ENCODE assay signal across 9 cellular contexts in the genomic region with DNA sequence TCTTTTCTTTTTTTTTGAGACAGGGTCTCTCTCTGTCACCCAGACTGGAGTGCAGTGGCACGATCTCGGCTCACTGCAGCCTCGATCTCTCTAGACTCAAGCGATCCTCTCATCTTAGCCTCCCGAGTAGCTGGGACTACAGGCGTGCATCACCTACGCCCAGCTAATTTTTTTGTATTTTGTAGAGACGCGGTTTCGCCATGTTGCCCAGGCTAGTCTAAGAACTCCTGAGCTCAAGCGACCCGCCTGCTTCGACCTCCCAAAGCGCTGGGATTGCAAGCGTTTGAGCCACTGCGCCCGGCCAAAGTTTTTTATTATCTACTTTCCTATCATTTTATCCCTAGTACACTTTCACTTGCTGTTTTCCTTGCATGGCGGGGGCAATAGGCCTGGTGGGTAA. TPM values are rescaled to one million over a fixed set of nuclear protein-coding genes. Genes with fewer than 3 reads are reported as not detected.
A peak's percentile ranks its signal among the peaks of the same experiment; 100 is the strongest.
DNase-seq lines count a peak whose midpoint lies in the region; ATAC-seq, FAIRE-seq and TF ChIP-seq lines count a peak whose summit lies in the region.
"Had no signal": no experiment of that assay in that cellular context is flagged by ENCODE, and none has a peak within 500 bp of the region (broad histone marks: within the 10 kb centered on the region; RNA-seq: fewer than 3 reads in every experiment).

No MANE protein-coding gene starts in this region.

- H3K4me1 Mint-ChIP-seq in CD4-positive, CD25-positive, alpha-beta regulatory T cell = peaks cover 52 to 73% (median 57%) of the 10 kb centered on the region in 4 donors

- CTCF ChIA-PET in K562 (lab: Yijun Ruan, JAX; ENCODE audit: low intra/inter-chr PET ratio) = no interaction called here

- H3K4me3 Mint-ChIP-seq in CD4-positive, CD25-positive, alpha-beta regulatory T cell = peak overlapping the region; percentile 97 to 98 (median 98)

- peaks cover 0 to 1% (median 0%) of the 10 kb centered on the region in 7 donors for H3K9me3 Mint-ChIP-seq in CD4-positive, CD25-positive, alpha-beta regulatory T cell

- no peaks in the 10 kb centered on the region for H3K27me3 Mint-ChIP-seq in CD4-positive, CD25-positive, alpha-beta regulatory T cell

- H3K9ac ChIP-seq in KMS-11 (no peak overlapping the region; the same call in 1 of the 2 replicates), K562 (ENCODE audit: insufficient read depth in 1 of 2, low read depth in 2 of 2, low read length in 2 of 2) (peak overlapping the region; percentile 88 to 91), mucosa of stomach (ENCODE audit: low read length) (peak overlapping the region; percentile 83)

- POLR2A ChIA-PET in K562 (lab: Yijun Ruan, JAX) = interaction anchor here (0.7 to 3.1 kb wide), 4 partner anchors 21 to 155 kb away, joined by 3 to 15 read pairs (median 4); a partner anchor contains a TSS

- no peak for DNase-seq in CD4-positive, CD25-positive, alpha-beta regulatory T cell
- DNase-seq in K562 (ENCODE audit: extremely low read depth in 1 of 4, low spot score in 3 of 4) (peak in 1 of 4 experiments; percentile 38), RCC 7860 (ENCODE audit: low spot score) (no peak), HT-29 (ENCODE audit: low spot score) (no peak), gastrocnemius medialis (no peak)
- DNase-seq: T1000 had no signal

- ATAC-seq in CD4-positive, CD25-positive, alpha-beta regulatory T cell (ENCODE audit: low read depth in 2 of 2) = no peak
- ATAC-seq in K562 (peak; percentile 2), HG03159 (IDR thresholded peaks at IDR 0.05; ENCODE audit: unreplicated experiment) (no peak), gastrocnemius medialis (no peak)

- intact Hi-C loops in K562 (cut with micrococcal nuclease) = loop anchor here (2.0 kb wide), 1 partner anchor 155 kb away; a partner anchor contains a TSS
- intact Hi-C loops in gastrocnemius medialis (cut with DNase I; ENCODE audit: low total_unique reads) = loop anchor here (2.0 kb wide), 1 partner anchor 155 kb away; a partner anchor contains a TSS

- H3K9me3 ChIP-seq in CD4-positive, CD25-positive, alpha-beta regulatory T cell (ENCODE audit: control insufficient read depth in 2 of 2, low read length in 2 of 2) = no peaks in the 10 kb centered on the region
- H3K9me3 ChIP-seq in K562 (replicated peaks; ENCODE audit: control insufficient read depth, insufficient read depth, low read depth, low read length) = peaks cover 5% of the 10 kb centered on the region; the same call in 1 of the 2 replicates
- H3K9me3 ChIP-seq in mucosa of stomach (ENCODE audit: control insufficient read depth, low read length) = no peaks in the 10 kb centered on the region
- no peaks in the 10 kb centered on the region for H3K9me3 ChIP-seq in gastrocnemius medialis

- FAIRE-seq in K562 (lab: Jason Lieb, UNC) = no peak
- no peak for FAIRE-seq in RCC 7860 (lab: Jason Lieb, UNC)

- H3K36me3 Mint-ChIP-seq in CD4-positive, CD25-positive, alpha-beta regulatory T cell = peaks cover 21% of the 10 kb centered on the region

- TF ChIP-seq POLR2A in K562 (conservative IDR thresholded peaks at IDR 0.05) (no peak), gastrocnemius medialis (IDR thresholded peaks at IDR 0.05) (no peak)

- no peak for TF ChIP-seq EP300 in K562 (IDR thresholded peaks at IDR 0.05; ENCODE audit: low read length)

- WGBS in K562 (ENCODE audit: insufficient coverage, low coverage, missing lambda C conversion rate) = under 1% methylated on average over 17 of the region's 18 CpGs

- H3K4me2 ChIP-seq in KMS-11 (peak overlapping the region; percentile 53), K562 (ENCODE audit: insufficient read depth, low read length) (peak overlapping the region; percentile 85)

- no TSS peak for BruUV-seq in K562 (replicated peaks; lab: Mats Ljungman, UMichigan)

- H4K20me1 ChIP-seq in KMS-11 (ENCODE audit: insufficient read depth) (no peaks in the 10 kb centered on the region), K562 (replicated peaks; ENCODE audit: control insufficient read depth, insufficient read depth, low read length) (no peaks in the 10 kb centered on the region)

- peak overlapping the region; percentile 91 for H3K4me3 ChIP-seq in CD4-positive, CD25-positive, alpha-beta regulatory T cell (ENCODE audit: low read depth, low read length)
- H3K4me3 ChIP-seq in KMS-11 (IDR thresholded peaks at IDR 0.05; ENCODE audit: insufficient read depth, low read depth, low read length) (no peak overlapping the region), K562 (peak overlapping the region; percentile 82), mucosa of stomach (ENCODE audit: low read length) (peak overlapping the region; percentile 21), gastrocnemius medialis (peak overlapping the region in 2 of 4 donors; percentile 71 to 97)

- H3K27me3 ChIP-seq in CD4-positive, CD25-positive, alpha-beta regulatory T cell (ENCODE audit: control insufficient read depth, insufficient read depth, low read length) = no peaks in the 10 kb centered on the region
- H3K27me3 ChIP-seq in KMS-11 (ENCODE audit: insufficient read depth, low read depth) (no peaks in the 10 kb centered on the region), K562 (ENCODE audit: control insufficient read depth in 2 of 2, insufficient read depth in 2 of 2, low read length in 2 of 2) (no peaks in the 10 kb centered on the region), mucosa of stomach (ENCODE audit: control insufficient read depth, insufficient read depth, low read length) (no peaks in the 10 kb centered on the region), gastrocnemius medialis (no peaks in the 10 kb centered on the region)

- H3K27ac ChIP-seq in CD4-positive, CD25-positive, alpha-beta regulatory T cell (ENCODE audit: insufficient read depth, low read length, poor library complexity, severe bottlenecking) = peak overlapping the region; percentile 82
- no peak overlapping the region for H3K27ac ChIP-seq in KMS-11
- H3K27ac ChIP-seq in K562 (ENCODE audit: extremely low read depth, low read depth, low read length) = peak overlapping the region; percentile 88
- peak overlapping the region in 1 of 4 donors; percentile 77 for H3K27ac ChIP-seq in gastrocnemius medialis

- in situ Hi-C loops in K562 (cut with MboI) (no loop called here), gastrocnemius medialis (cut with MboI; ENCODE audit: low sequenced_read_pairs in 4 of 4) (loop anchor here in 1 of 4 donors (10.0 kb wide), 1 partner anchor 155 kb away; a partner anchor contains a TSS)

- peaks cover 6% of the 10 kb centered on the region for H3K36me3 ChIP-seq in CD4-positive, CD25-positive, alpha-beta regulatory T cell (ENCODE audit: control insufficient read depth, insufficient read depth, low read length)
- no peaks in the 10 kb centered on the region for H3K36me3 ChIP-seq in KMS-11 (ENCODE audit: insufficient read depth)
- peaks cover 46% of the 10 kb centered on the region; the same call in 2 of the 3 replicates for H3K36me3 ChIP-seq in K562 (ENCODE audit: control insufficient read depth, insufficient read depth, low read length)
- H3K36me3 ChIP-seq in mucosa of stomach (ENCODE audit: control insufficient read depth, insufficient read depth, low read length) = no peaks in the 10 kb centered on the region
- no peaks in the 10 kb centered on the region for H3K36me3 ChIP-seq in gastrocnemius medialis

- TF ChIP-seq RAD21 in K562 (CRISPR knock-in tag; conservative IDR thresholded peaks at IDR 0.05 in 1 of 2, IDR thresholded peaks at IDR 0.05 in 1 of 2) = no peak

- H3K9me1 ChIP-seq in K562 (ENCODE audit: control insufficient read depth, insufficient read depth, low read length) = no peaks in the 10 kb centered on the region

- no peak overlapping the region for H2AFZ ChIP-seq in KMS-11 (ENCODE audit: low read depth)
- H2AFZ ChIP-seq in K562 (ENCODE audit: low read depth, low read length) = no peak overlapping the region

- peaks cover 31% of the 10 kb centered on the region for H3K79me2 ChIP-seq in KMS-11 (ENCODE audit: insufficient read depth, low read depth)
- peaks cover 97% of the 10 kb centered on the region for H3K79me2 ChIP-seq in K562 (ENCODE audit: control insufficient read depth, insufficient read depth, low read length)

- peak overlapping the region in 2 of 3 donors; percentile 99 for H3K27ac Mint-ChIP-seq in CD4-positive, CD25-positive, alpha-beta regulatory T cell

- TF ChIP-seq CTCF in KMS-11 (conservative IDR thresholded peaks at IDR 0.05; ENCODE audit: low read depth, low read length) (no peak), K562 (IDR thresholded peaks at IDR 0.05 in 2 of 3, conservative IDR thresholded peaks at IDR 0.05 in 1 of 3; ENCODE audit: insufficient read depth in 2 of 3, low read depth in 1 of 3, low read length in 3 of 3) (no peak), gastrocnemius medialis (IDR thresholded peaks at IDR 0.05 in 4 of 5, conservative IDR thresholded peaks at IDR 0.05 in 1 of 5) (no peak)

- peaks cover 41% of the 10 kb centered on the region for H3K4me1 ChIP-seq in CD4-positive, CD25-positive, alpha-beta regulatory T cell (ENCODE audit: control insufficient read depth, insufficient read depth, low read length, poor library complexity, severe bottlenecking)
- H3K4me1 ChIP-seq in KMS-11 (ENCODE audit: low read depth, poor library complexity, severe bottlenecking) = peaks cover 24% of the 10 kb centered on the region
- H3K4me1 ChIP-seq in K562 (replicated peaks in 1 of 2; ENCODE audit: control insufficient read depth in 2 of 2, insufficient read depth in 2 of 2, low read length in 2 of 2) = peaks cover 3 to 12% of the 10 kb centered on the region in 2 experiments; a peak in 2 of 5 replicates
- no peaks in the 10 kb centered on the region for H3K4me1 ChIP-seq in mucosa of stomach (ENCODE audit: control insufficient read depth, insufficient read depth, low read length)
- H3K4me1 ChIP-seq in gastrocnemius medialis = peaks cover 13 to 23% of the 10 kb centered on the region in 2 donors

RNA-seq across cellular contexts. Expression of a gene that starts 1.4 kb away (rescaled TPM):
- 64.1 TPM for total RNA-seq in CD4-positive, CD25-positive, alpha-beta regulatory T cell
- polyA plus RNA-seq in CD4-positive, CD25-positive, alpha-beta regulatory T cell = 10 to 100 TPM; 21.6 to 32.0 (median 28.7) TPM
- 163 and 411 TPM in 2 replicates for total RNA-seq in K562 (2011; cell fraction: chromatin; rRNA removed; ENCODE audit: low replicate concordance)
- total RNA-seq in K562 (2011; cell fraction: nucleolus; rRNA removed) = 67.7 and 84.2 TPM in 2 replicates
- 91.1 and 113 TPM in 2 replicates for total RNA-seq in K562 (2011; cell fraction: nucleoplasm; rRNA removed)
- total RNA-seq in K562 (2014; rRNA removed) (51.5 and 102 TPM in 2 replicates), K562 (2014; rRNA removed; fragmentation: Illumina TruSeq; extraction: Trizol) (135 and 170 TPM in 2 replicates), K562 (2015; rRNA removed; fragmentation: Illumina TruSeq; extraction: Trizol) (94.6 and 96.0 TPM in 2 replicates), K562 (2021) (130 and 132 TPM in 2 replicates), gastrocnemius medialis (100 to 1,000 TPM in 1 of 4 donors, 10 to 100 TPM in 3; 38.9 to 103 (median 46.3) TPM)
- polyA plus RNA-seq in K562 (2011; rRNA removed) (109 and 139 TPM in 2 replicates), K562 (2014; fragmentation: Illumina TruSeq; extraction: Trizol) (73.2 and 86.6 TPM in 2 replicates), K562 (2014; fragmentation: Nextera tagmentation; extraction: Ambion mirVana) (10 to 100 TPM; 22.9 to 30.1 TPM), K562 (2014; rRNA removed) (39.8 and 42.8 TPM in 2 replicates)
- 24.6 and 47.1 TPM in 2 replicates for polyA plus RNA-seq in K562 (2011; cell fraction: cytosol; rRNA removed)
- 96.1 and 134 TPM in 2 replicates for polyA plus RNA-seq in K562 (2011; cell fraction: nucleus; rRNA removed)
- 34.3 and 69.1 TPM in 2 replicates for polyA plus RNA-seq in K562 (2012)
- polyA minus RNA-seq in K562 (2011; rRNA and poly(A)+ RNA removed) = 750 and 759 TPM in 2 replicates
- 145 and 199 TPM in 2 replicates for polyA minus RNA-seq in K562 (2011; cell fraction: cytosol; rRNA and poly(A)+ RNA removed)
- 123 and 152 TPM in 2 replicates for polyA minus RNA-seq in K562 (2011; cell fraction: nucleus; rRNA and poly(A)+ RNA removed)
- total RNA-seq in HT-29 (2014; rRNA removed; shearing (Covaris generic)) = 28.9 and 29.6 TPM in 2 replicates

RNA-seq across cellular contexts. Expression of a gene that starts 54.6 kb away (rescaled TPM):
- total RNA-seq in CD4-positive, CD25-positive, alpha-beta regulatory T cell = not detected
- polyA plus RNA-seq in CD4-positive, CD25-positive, alpha-beta regulatory T cell = under 1 TPM in 2 of 4 donors, not detected in 2; 0.13 to 0.16 TPM
- not detected in 2 replicates for total RNA-seq in K562 (2011; cell fraction: chromatin; rRNA removed; ENCODE audit: low replicate concordance)
- total RNA-seq in K562 (2011; cell fraction: nucleolus; rRNA removed) = not detected in 2 replicates
- total RNA-seq in K562 (2011; cell fraction: nucleoplasm; rRNA removed) = not detected in 2 replicates
- total RNA-seq in K562 (2014; rRNA removed) (not detected in 2 replicates), K562 (2014; rRNA removed; fragmentation: Illumina TruSeq; extraction: Trizol) (not detected in 2 replicates), K562 (2015; rRNA removed; fragmentation: Illumina TruSeq; extraction: Trizol) (not detected in 2 replicates), K562 (2021) (not detected in 2 replicates), gastrocnemius medialis (not detected)
- polyA plus RNA-seq in K562 (2011; rRNA removed) (not detected in 2 replicates), K562 (2014; fragmentation: Illumina TruSeq; extraction: Trizol) (not detected in 2 replicates), K562 (2014; fragmentation: Nextera tagmentation; extraction: Ambion mirVana) (under 1 TPM; 0.06 to 0.13 TPM), K562 (2014; rRNA removed) (not detected in 2 replicates)
- not detected in 2 replicates for polyA plus RNA-seq in K562 (2011; cell fraction: cytosol; rRNA removed)
- not detected in 2 replicates for polyA plus RNA-seq in K562 (2011; cell fraction: nucleus; rRNA removed)
- polyA plus RNA-seq in K562 (2012) = 0.17 and 0.25 TPM in 2 replicates
- polyA minus RNA-seq in K562 (2011; rRNA and poly(A)+ RNA removed) = not detected in 2 replicates
- not detected in 2 replicates for polyA minus RNA-seq in K562 (2011; cell fraction: cytosol; rRNA and poly(A)+ RNA removed)
- polyA minus RNA-seq in K562 (2011; cell fraction: nucleus; rRNA and poly(A)+ RNA removed) = not detected in 2 replicates
- not detected in 2 replicates for total RNA-seq in HT-29 (2014; rRNA removed; shearing (Covaris generic))
